ENCODE assay signal across 22 cellular contexts in the genomic region with DNA sequence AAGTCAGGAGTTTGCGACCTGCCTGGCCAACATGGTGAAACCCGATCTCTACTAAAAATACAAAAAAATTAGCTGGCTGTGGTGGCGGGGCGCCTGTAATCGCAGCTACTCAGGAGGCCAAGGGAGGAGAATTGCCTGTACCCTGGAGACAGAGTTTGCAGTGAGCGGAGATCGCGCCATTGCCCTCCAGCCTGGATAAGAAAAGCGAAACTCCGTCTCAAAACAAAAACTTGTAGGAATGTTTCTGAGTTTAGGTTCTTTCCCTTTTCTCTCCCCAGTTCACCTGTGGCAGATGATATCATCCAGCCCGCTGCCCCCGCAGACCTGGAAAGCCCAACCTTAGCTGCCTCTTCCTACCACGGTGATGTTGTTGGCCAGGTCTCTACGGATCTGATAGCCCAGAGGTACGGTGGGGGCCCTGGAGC.
A peak's percentile ranks its signal among the peaks of the same experiment; 100 is the strongest.
DNase-seq lines count a peak whose midpoint lies in the region; ATAC-seq and TF ChIP-seq lines count a peak whose summit lies in the region.
"Had no signal": no experiment of that assay in that cellular context is flagged by ENCODE, and none has a peak within 500 bp of the region (broad histone marks: within the 10 kb centered on the region; RNA-seq: fewer than 3 reads in every experiment).

No MANE protein-coding gene starts in this region.

- no peak overlapping the region for H3K9ac ChIP-seq in neuronal stem cell (ENCODE audit: low read depth, low read length, poor library complexity)

- no peak overlapping the region for H3K23ac ChIP-seq in neuronal stem cell (ENCODE audit: low read depth, low read length, poor library complexity)

- no peak for TF ChIP-seq CTCF in right atrium auricular region (IDR thresholded peaks at IDR 0.05)
- no peak for TF ChIP-seq CTCF in esophagus squamous epithelium (IDR thresholded peaks at IDR 0.05)

- no peak overlapping the region for H2AK5ac ChIP-seq in neuronal stem cell (ENCODE audit: low read depth, low read length)

- H3K4me1 ChIP-seq in right atrium auricular region: peaks cover 0 to 78% of the 10 kb centered on the region in 2 donors
- peaks cover 8 to 43% (median 29%) of the 10 kb centered on the region in 3 donors for H3K4me1 ChIP-seq in esophagus squamous epithelium
- H3K4me1 ChIP-seq in neuronal stem cell (ENCODE audit: control insufficient read depth in 2 of 2, insufficient read depth in 1 of 2, low read depth in 1 of 2, low read length in 2 of 2): peaks cover 0 to 7% of the 10 kb centered on the region in 2 donors

- H4K8ac ChIP-seq in neuronal stem cell (ENCODE audit: low read depth, low read length): no peak overlapping the region

- no peak overlapping the region for H4K91ac ChIP-seq in neuronal stem cell (ENCODE audit: low read depth, low read length, poor library complexity)

- no peak overlapping the region for H3K4me2 ChIP-seq in neuronal stem cell (ENCODE audit: insufficient read depth, low read length, poor library complexity, severe bottlenecking)

- ATAC-seq in HG03108 (IDR thresholded peaks at IDR 0.05; ENCODE audit: unreplicated experiment) (no peak), GM19035 (IDR thresholded peaks at IDR 0.05; ENCODE audit: unreplicated experiment) (no peak), HG03039 (IDR thresholded peaks at IDR 0.05; ENCODE audit: unreplicated experiment) (no peak)
- ATAC-seq: left lobe of liver had no signal

- H3K4ac ChIP-seq in neuronal stem cell (ENCODE audit: low read length): no peak overlapping the region

- H2AFZ ChIP-seq in neuronal stem cell (ENCODE audit: low read length): no peak overlapping the region

- H3K14ac ChIP-seq in neuronal stem cell (ENCODE audit: low read length): no peak overlapping the region

- H3K9me3 ChIP-seq in right atrium auricular region (no peaks in the 10 kb centered on the region), esophagus squamous epithelium (no peaks in the 10 kb centered on the region), neuronal stem cell (replicated peaks in 1 of 2; ENCODE audit: control insufficient read depth in 2 of 2, insufficient read depth in 1 of 2, low read depth in 1 of 2, low read length in 2 of 2) (peaks cover 0 to 4% of the 10 kb centered on the region in 2 donors)
- H3K9me3 ChIP-seq: thoracic aorta had no signal

- H2BK15ac ChIP-seq in neuronal stem cell (ENCODE audit: low read length): no peak overlapping the region

- peak overlapping the region; percentile 71 for H3K18ac ChIP-seq in neuronal stem cell (ENCODE audit: low read length)

- TF ChIP-seq POLR2A in esophagus squamous epithelium (IDR thresholded peaks at IDR 0.05): no peak

- no peak overlapping the region for H2BK12ac ChIP-seq in neuronal stem cell (ENCODE audit: low read length)

- WGBS in esophagus squamous epithelium, 2 donors: 37 to 44% methylated on average over 7 to 12 of the region's 15 CpGs
- no CpG with 5 or more reads among the region's 15 CpGs for WGBS in neuronal stem cell (ENCODE audit: extremely low coverage in 2 of 2, insufficient read length in 2 of 2, insufficient replicate concordance in 1 of 2), 2 donors

- H3K79me1 ChIP-seq in neuronal stem cell (ENCODE audit: low read depth, low read length): no peaks in the 10 kb centered on the region

- H3K27ac ChIP-seq in right atrium auricular region (peak overlapping the region; percentile 30 to 88), esophagus squamous epithelium (peak overlapping the region in 3 of 4 donors; percentile 11 to 49 (median 34)), neuronal stem cell (replicated peaks; ENCODE audit: low read length) (no peak overlapping the region)
- H3K27ac ChIP-seq: thoracic aorta, VCaP had no signal

- DNase-seq in right atrium auricular region (ENCODE audit: low spot score) (no peak), cardiac septum (ENCODE audit: low spot score) (no peak), esophagus squamous epithelium (lab: John Stamatoyannopoulos, UW) (no peak), neuronal stem cell (ENCODE audit: low spot score) (no peak), NCI-H524 treated with DMSO at 0.1 percent for 48 hours (lab: John Stamatoyannopoulos, UW) (no peak)
- DNase-seq: activated CD4-positive, alpha-beta memory T cell treated with anti-CD3 and anti-CD28 coated beads for 36 hours; activated naive CD4-positive, alpha-beta T cell treated with anti-CD3 and anti-CD28 coated beads for 36 hours; anterior cingulate cortex; CD4-positive, alpha-beta T cell; DMS79 treated with DMSO at 0.1 percent for 48 hours; effector CD8-positive, alpha-beta T cell; hypothalamus; NCI-H1436; NCI-H446 treated with DMSO at 0.1 percent for 48 hours; SHP77 treated with DMSO at 0.1 percent for 48 hours; T-helper 1 cell had no signal

- H2BK5ac ChIP-seq in neuronal stem cell (ENCODE audit: low read length): no peak overlapping the region

- no peaks in the 10 kb centered on the region for H3K27me3 ChIP-seq in right atrium auricular region
- no peaks in the 10 kb centered on the region for H3K27me3 ChIP-seq in esophagus squamous epithelium
- no peaks in the 10 kb centered on the region for H3K27me3 ChIP-seq in neuronal stem cell (ENCODE audit: control insufficient read depth in 3 of 3, insufficient read depth in 3 of 3, low read depth in 1 of 3, low read length in 3 of 3)

- no peak overlapping the region for H2BK120ac ChIP-seq in neuronal stem cell (ENCODE audit: low read depth, low read length)

- H3K4me3 ChIP-seq in right atrium auricular region (no peak overlapping the region), esophagus squamous epithelium (no peak overlapping the region), neuronal stem cell (ENCODE audit: low read length in 2 of 2) (no peak overlapping the region)
- H3K4me3 ChIP-seq: thoracic aorta had no signal

- peaks cover 35% of the 10 kb centered on the region for H3K36me3 ChIP-seq in right atrium auricular region
- peaks cover 0 to 53% (median 0%) of the 10 kb centered on the region in 3 donors for H3K36me3 ChIP-seq in esophagus squamous epithelium
- peaks cover 2 to 41% of the 10 kb centered on the region in 2 donors for H3K36me3 ChIP-seq in neuronal stem cell (replicated peaks in 1 of 2; ENCODE audit: control insufficient read depth in 2 of 2, insufficient read depth in 2 of 2, low read length in 2 of 2)

- intact Hi-C loops in cardiac septum (cut with DNase I): no loop called here
- intact Hi-C loops in esophagus squamous epithelium (cut with DNase I): no loop called here
